ENCODE assay signal across 7 cellular contexts in genomic region chr16:3023669-3024478, GRCh38.
DNase-seq lines count a peak whose midpoint lies in the region; ATAC-seq and TF ChIP-seq lines count a peak whose summit lies in the region.

Gene HCFC1R1 (minus strand): TSS chr16:3023942. CDS start chr16:3023941, 1 bp downstream.
Gene THOC6 (plus strand): TSS chr16:3024035. CDS start chr16:3024327, 292 bp downstream.

- peak within 1 kb of the TSS; percentile 93 for H3K4me3 ChIP-seq in astrocyte of the cerebellum (ENCODE audit: low read depth, low read length)

- ATAC-seq in GM18517 (IDR thresholded peaks at IDR 0.05; ENCODE audit: unreplicated experiment) (peak; percentile 64), HG03039 (IDR thresholded peaks at IDR 0.05; ENCODE audit: unreplicated experiment) (peak; percentile 57)

- DNase-seq in NCI-H2081 treated with DMSO at 0.1 percent for 48 hours (lab: John Stamatoyannopoulos, UW) (peak; percentile 82), T1000 (lab: John Stamatoyannopoulos, UW) (peak; percentile 94), astrocyte of the cerebellum (ENCODE audit: low read depth) (peak; percentile 97), hepatic stellate cell (ENCODE audit: low spot score) (peak; percentile 91), retina (peak; percentile 98)

- TF ChIP-seq CTCF in astrocyte of the cerebellum (IDR thresholded peaks at IDR 0.05; ENCODE audit: low read depth, low read length, missing control alignments), result no peak

- in situ Hi-C loops in astrocyte of the cerebellum (cut with HindIII; ENCODE audit: low sequenced_read_pairs), result no loop called here

Comparison
In these comparisons a context has a peak if more than half of its experiments do, and no peak if none do; other contexts are left out.
1. Peak in every context shown above with its lines: DNase-seq, ATAC-seq and H3K4me3 ChIP-seq.